26 cellular contexts compared by ENCODE assay signal in genomic region chr22:33969052-33969451, GRCh38. TPM values are rescaled to one million over a fixed set of nuclear protein-coding genes. Genes with fewer than 3 reads are reported as not detected.
DNase-seq lines count a peak whose midpoint lies in the region; ATAC-seq, FAIRE-seq and TF ChIP-seq lines count a peak whose summit lies in the region.
"Had no signal": no experiment of that assay in that cellular context is flagged by ENCODE, and none has a peak within 500 bp of the region (broad histone marks: within the 10 kb centered on the region; RNA-seq: fewer than 3 reads in every experiment).

No MANE protein-coding gene starts in this region.

- H3K4me3 ChIP-seq in epithelial cell of esophagus (ENCODE audit: low read length) (no peak overlapping the region), keratinocyte (ENCODE audit: control insufficient read depth in 2 of 3, extremely low read depth in 1 of 3, insufficient read depth in 2 of 3, low read depth in 1 of 3, low read length in 3 of 3) (no peak overlapping the region)
- H3K4me3 ChIP-seq: adrenal gland, sigmoid colon, upper lobe of right lung had no signal

- no peak overlapping the region for H3K4me2 ChIP-seq in keratinocyte (ENCODE audit: control insufficient read depth, extremely low read depth, insufficient read depth, low read depth, low read length)

- H4K20me1 ChIP-seq in keratinocyte (ENCODE audit: control insufficient read depth, extremely low read depth, insufficient read depth, low read length): no peaks in the 10 kb centered on the region

- no peak overlapping the region for H2AFZ ChIP-seq in keratinocyte (ENCODE audit: control insufficient read depth, low read length)
- H2AFZ ChIP-seq: parathyroid adenoma had no signal

- peak; percentile 88 for DNase-seq in COLO829 (ENCODE audit: low spot score)
- peak; percentile 49 for DNase-seq in M059J (ENCODE audit: low read depth)
- peak; percentile 4 for DNase-seq in epithelial cell of esophagus (ENCODE audit: low read depth)
- DNase-seq in keratinocyte (ENCODE audit: low read depth, low spot score): peak; percentile 38
- no peak for DNase-seq in GDM1 (lab: John Stamatoyannopoulos, UW)
- no peak for DNase-seq in NCI-H2081 (lab: John Stamatoyannopoulos, UW)
- DNase-seq in stimulated activated naive CD4-positive, alpha-beta T cell (lab: John Stamatoyannopoulos, UW): no peak
- DNase-seq: activated B cell treated with CpG ODN at 0.5 μM for 24 hours; activated CD4-positive, alpha-beta T cell treated with anti-CD3 and anti-CD28 coated beads, Interleukin-2, amount 50 U/mL, for 48 hours; activated naive CD4-positive, alpha-beta T cell; activated T-cell treated with anti-CD3 and anti-CD28 coated beads for 4 hours; adrenal gland; COR-L47; hypothalamus; midbrain; NCI-H2107; NCI-H524; sigmoid colon; stimulated activated CD4-positive, alpha-beta T cell treated with anti-CD3 and anti-CD28 coated beads, Interleukin-15, amount 100 ng/mL, for 24 hours; T-helper 9 cell; upper lobe of right lung had no signal

- H3K9me3 ChIP-seq in keratinocyte (ENCODE audit: control insufficient read depth, low read depth, low read length): no peaks in the 10 kb centered on the region
- H3K9me3 ChIP-seq: adrenal gland, sigmoid colon, upper lobe of right lung had no signal

- no peaks in the 10 kb centered on the region for H3K36me3 ChIP-seq in keratinocyte (ENCODE audit: control insufficient read depth in 2 of 2, extremely low read depth in 1 of 2, insufficient read depth in 2 of 2, low read length in 2 of 2)
- H3K36me3 ChIP-seq: adrenal gland, sigmoid colon, upper lobe of right lung had no signal

- no peaks in the 10 kb centered on the region for H3K9me1 ChIP-seq in keratinocyte (ENCODE audit: control insufficient read depth, extremely low read depth, insufficient read depth, low read length)

- FAIRE-seq in keratinocyte (lab: Jason Lieb, UNC): no peak
- FAIRE-seq: GM19239 had no signal

- dilution Hi-C loops in keratinocyte (cut with MboI; ENCODE audit: extremely low pct_ligation_motif_present, low sequenced_read_pairs): no loop called here

- ATAC-seq in GM21576 (IDR thresholded peaks at IDR 0.05; ENCODE audit: unreplicated experiment): no peak
- ATAC-seq: left lobe of liver, upper lobe of right lung had no signal

- no peaks in the 10 kb centered on the region for H3K79me2 ChIP-seq in keratinocyte (ENCODE audit: control insufficient read depth, insufficient read depth, low read length)
- H3K79me2 ChIP-seq: parathyroid adenoma had no signal

- H3K9ac ChIP-seq in keratinocyte (ENCODE audit: control insufficient read depth, extremely low read depth, insufficient read depth, low read length): no peak overlapping the region
- H3K9ac ChIP-seq: parathyroid adenoma had no signal

- no peaks in the 10 kb centered on the region for H3K27me3 ChIP-seq in keratinocyte (ENCODE audit: control insufficient read depth, extremely low read depth, insufficient read depth, low read length)
- H3K27me3 ChIP-seq: sigmoid colon, upper lobe of right lung had no signal

- TF ChIP-seq CTCF in epithelial cell of esophagus (IDR thresholded peaks at IDR 0.05; ENCODE audit: insufficient read depth, low read depth, low read length, missing control alignments): no peak
- TF ChIP-seq CTCF in keratinocyte (optimal IDR thresholded peaks at IDR 0.05 in 1 of 3, IDR thresholded peaks at IDR 0.05 in 1 of 3, conservative IDR thresholded peaks at IDR 0.05 in 1 of 3; ENCODE audit: extremely low read depth in 1 of 3, insufficient read depth in 2 of 3, low read length in 3 of 3): no peak

- H3K27ac ChIP-seq in keratinocyte (ENCODE audit: control insufficient read depth, insufficient read depth, low read length): no peak overlapping the region
- H3K27ac ChIP-seq: adrenal gland, parathyroid adenoma, sigmoid colon, upper lobe of right lung had no signal

- no peaks in the 10 kb centered on the region for H3K4me1 ChIP-seq in keratinocyte (ENCODE audit: control insufficient read depth, extremely low read depth, insufficient read depth, low read length)
- H3K4me1 ChIP-seq: adrenal gland, parathyroid adenoma, sigmoid colon, upper lobe of right lung had no signal

RNA-seq across cellular contexts. Expression of gene LARGE1, which starts 48.8 kb away (rescaled TPM):
- 1.2 and 3.4 TPM in 2 replicates for total RNA-seq in M059J (2014; rRNA removed; shearing (Covaris generic))
- 4.5 to 6.5 TPM (median 5.8 TPM) in 3 replicates for polyA plus RNA-seq in keratinocyte
- polyA plus RNA-seq in keratinocyte (2011; ENCODE audit: low read depth): 2.3 TPM
- polyA plus RNA-seq in keratinocyte (2011; cell fraction: cytosol; rRNA removed): 5.4 and 5.5 TPM in 2 replicates
- 8.8 and 11.6 TPM in 2 replicates for polyA plus RNA-seq in keratinocyte (2011; cell fraction: nucleus; rRNA removed)
- polyA plus RNA-seq in keratinocyte (2012; ENCODE audit: low replicate concordance): 4.2 and 6.3 TPM in 2 replicates
- polyA minus RNA-seq in keratinocyte: 13.2 to 16.0 TPM (median 15.6 TPM) in 3 replicates
- 8.4 TPM for polyA minus RNA-seq in keratinocyte (2011; cell fraction: cytosol; rRNA and poly(A)+ RNA removed)
- polyA minus RNA-seq in keratinocyte (2011; cell fraction: nucleus; rRNA and poly(A)+ RNA removed): 14.0 and 26.7 TPM in 2 replicates
- total RNA-seq: A673 had no signal

Comparison
In these comparisons a context has a peak if more than half of its experiments do, and no peak if none do; other contexts are left out.
1. DNase-seq: peak in COLO829 (single experiment), M059J (single experiment), epithelial cell of esophagus (single experiment) and keratinocyte (single experiment); none in GDM1 (single experiment), NCI-H2081 (0 of 2) and stimulated activated naive CD4-positive, alpha-beta T cell (0 of 6).